1 cellular context compared by ENCODE assay signal in the genomic region with DNA sequence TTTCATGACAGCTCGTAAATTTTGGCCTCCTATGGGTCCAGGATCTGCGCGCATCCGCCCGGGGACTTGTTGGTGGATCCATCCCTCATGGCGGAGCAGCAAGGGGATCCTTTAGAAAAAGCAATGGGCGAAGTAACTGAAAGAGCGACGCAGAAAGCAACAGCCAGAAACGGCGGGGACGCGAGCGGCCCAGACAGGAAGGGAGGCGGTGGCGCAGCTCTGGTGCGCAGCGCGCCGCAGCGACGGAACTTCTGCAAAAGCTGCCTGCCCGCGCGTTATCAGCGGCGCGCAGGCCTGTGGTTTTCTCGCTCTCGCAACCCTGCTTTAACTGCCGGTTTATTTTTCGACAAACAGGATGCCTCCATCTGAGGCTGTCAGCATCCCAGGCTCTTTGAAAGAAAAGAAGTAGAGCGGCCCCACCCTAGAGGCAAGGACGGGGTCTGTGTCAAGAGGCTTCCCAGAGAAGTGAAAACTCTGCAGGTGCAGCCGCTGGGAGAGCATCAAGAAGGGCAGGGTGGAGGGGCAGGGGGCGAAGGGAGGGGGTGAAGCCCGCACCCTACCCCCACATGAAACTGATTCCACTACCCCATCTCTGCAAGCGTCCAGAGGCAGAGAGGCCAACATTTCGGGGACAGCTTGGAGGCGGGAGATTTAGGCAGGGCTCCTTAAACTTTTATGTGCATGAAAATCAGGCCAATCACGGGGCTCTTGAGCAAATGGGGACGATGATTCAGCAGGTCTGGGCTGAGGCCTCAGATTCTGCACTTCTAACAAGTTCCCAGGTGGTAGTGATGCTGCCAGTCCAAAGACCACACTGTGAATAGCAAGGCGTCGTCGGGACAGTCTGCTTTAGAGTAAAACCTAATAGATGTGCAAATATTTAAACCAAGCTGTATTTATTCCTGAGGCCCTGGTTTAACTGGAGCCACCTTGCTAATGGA.
TF ChIP-seq lines count a peak whose summit lies in the region.

No MANE protein-coding gene starts in this region.

TF ChIP-seq in K562, 482 proteins besides CTCF, POLR2A, EP300 and RAD21 (continued from another document and continues in another):
- TF ChIP-seq, protein P1, sequence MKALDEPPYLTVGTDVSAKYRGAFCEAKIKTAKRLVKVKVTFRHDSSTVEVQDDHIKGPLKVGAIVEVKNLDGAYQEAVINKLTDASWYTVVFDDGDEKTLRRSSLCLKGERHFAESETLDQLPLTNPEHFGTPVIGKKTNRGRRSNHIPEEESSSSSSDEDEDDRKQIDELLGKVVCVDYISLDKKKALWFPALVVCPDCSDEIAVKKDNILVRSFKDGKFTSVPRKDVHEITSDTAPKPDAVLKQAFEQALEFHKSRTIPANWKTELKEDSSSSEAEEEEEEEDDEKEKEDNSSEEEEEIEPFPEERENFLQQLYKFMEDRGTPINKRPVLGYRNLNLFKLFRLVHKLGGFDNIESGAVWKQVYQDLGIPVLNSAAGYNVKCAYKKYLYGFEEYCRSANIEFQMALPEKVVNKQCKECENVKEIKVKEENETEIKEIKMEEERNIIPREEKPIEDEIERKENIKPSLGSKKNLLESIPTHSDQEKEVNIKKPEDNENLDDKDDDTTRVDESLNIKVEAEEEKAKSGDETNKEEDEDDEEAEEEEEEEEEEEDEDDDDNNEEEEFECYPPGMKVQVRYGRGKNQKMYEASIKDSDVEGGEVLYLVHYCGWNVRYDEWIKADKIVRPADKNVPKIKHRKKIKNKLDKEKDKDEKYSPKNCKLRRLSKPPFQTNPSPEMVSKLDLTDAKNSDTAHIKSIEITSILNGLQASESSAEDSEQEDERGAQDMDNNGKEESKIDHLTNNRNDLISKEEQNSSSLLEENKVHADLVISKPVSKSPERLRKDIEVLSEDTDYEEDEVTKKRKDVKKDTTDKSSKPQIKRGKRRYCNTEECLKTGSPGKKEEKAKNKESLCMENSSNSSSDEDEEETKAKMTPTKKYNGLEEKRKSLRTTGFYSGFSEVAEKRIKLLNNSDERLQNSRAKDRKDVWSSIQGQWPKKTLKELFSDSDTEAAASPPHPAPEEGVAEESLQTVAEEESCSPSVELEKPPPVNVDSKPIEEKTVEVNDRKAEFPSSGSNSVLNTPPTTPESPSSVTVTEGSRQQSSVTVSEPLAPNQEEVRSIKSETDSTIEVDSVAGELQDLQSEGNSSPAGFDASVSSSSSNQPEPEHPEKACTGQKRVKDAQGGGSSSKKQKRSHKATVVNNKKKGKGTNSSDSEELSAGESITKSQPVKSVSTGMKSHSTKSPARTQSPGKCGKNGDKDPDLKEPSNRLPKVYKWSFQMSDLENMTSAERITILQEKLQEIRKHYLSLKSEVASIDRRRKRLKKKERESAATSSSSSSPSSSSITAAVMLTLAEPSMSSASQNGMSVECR (CRISPR knock-in tag; IDR thresholded peaks at IDR 0.05) = no peak
- peak; percentile 86 for TF ChIP-seq ZSCAN29 (IDR thresholded peaks at IDR 0.05)
- TF ChIP-seq DPF2 (IDR thresholded peaks at IDR 0.05) = peak; percentile 96
- TF ChIP-seq, protein P2, sequence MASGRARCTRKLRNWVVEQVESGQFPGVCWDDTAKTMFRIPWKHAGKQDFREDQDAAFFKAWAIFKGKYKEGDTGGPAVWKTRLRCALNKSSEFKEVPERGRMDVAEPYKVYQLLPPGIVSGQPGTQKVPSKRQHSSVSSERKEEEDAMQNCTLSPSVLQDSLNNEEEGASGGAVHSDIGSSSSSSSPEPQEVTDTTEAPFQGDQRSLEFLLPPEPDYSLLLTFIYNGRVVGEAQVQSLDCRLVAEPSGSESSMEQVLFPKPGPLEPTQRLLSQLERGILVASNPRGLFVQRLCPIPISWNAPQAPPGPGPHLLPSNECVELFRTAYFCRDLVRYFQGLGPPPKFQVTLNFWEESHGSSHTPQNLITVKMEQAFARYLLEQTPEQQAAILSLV (tag; IDR thresholded peaks at IDR 0.05) = peak; percentile 38; the same call in 1 of the 2 replicates
- TF ChIP-seq, protein P3, sequence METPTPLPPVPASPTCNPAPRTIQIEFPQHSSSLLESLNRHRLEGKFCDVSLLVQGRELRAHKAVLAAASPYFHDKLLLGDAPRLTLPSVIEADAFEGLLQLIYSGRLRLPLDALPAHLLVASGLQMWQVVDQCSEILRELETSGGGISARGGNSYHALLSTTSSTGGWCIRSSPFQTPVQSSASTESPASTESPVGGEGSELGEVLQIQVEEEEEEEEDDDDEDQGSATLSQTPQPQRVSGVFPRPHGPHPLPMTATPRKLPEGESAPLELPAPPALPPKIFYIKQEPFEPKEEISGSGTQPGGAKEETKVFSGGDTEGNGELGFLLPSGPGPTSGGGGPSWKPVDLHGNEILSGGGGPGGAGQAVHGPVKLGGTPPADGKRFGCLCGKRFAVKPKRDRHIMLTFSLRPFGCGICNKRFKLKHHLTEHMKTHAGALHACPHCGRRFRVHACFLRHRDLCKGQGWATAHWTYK (CRISPR knock-in tag; IDR thresholded peaks at IDR 0.05) = peak; percentile 26; the same call in 1 of the 2 replicates
- TF ChIP-seq, protein P4, sequence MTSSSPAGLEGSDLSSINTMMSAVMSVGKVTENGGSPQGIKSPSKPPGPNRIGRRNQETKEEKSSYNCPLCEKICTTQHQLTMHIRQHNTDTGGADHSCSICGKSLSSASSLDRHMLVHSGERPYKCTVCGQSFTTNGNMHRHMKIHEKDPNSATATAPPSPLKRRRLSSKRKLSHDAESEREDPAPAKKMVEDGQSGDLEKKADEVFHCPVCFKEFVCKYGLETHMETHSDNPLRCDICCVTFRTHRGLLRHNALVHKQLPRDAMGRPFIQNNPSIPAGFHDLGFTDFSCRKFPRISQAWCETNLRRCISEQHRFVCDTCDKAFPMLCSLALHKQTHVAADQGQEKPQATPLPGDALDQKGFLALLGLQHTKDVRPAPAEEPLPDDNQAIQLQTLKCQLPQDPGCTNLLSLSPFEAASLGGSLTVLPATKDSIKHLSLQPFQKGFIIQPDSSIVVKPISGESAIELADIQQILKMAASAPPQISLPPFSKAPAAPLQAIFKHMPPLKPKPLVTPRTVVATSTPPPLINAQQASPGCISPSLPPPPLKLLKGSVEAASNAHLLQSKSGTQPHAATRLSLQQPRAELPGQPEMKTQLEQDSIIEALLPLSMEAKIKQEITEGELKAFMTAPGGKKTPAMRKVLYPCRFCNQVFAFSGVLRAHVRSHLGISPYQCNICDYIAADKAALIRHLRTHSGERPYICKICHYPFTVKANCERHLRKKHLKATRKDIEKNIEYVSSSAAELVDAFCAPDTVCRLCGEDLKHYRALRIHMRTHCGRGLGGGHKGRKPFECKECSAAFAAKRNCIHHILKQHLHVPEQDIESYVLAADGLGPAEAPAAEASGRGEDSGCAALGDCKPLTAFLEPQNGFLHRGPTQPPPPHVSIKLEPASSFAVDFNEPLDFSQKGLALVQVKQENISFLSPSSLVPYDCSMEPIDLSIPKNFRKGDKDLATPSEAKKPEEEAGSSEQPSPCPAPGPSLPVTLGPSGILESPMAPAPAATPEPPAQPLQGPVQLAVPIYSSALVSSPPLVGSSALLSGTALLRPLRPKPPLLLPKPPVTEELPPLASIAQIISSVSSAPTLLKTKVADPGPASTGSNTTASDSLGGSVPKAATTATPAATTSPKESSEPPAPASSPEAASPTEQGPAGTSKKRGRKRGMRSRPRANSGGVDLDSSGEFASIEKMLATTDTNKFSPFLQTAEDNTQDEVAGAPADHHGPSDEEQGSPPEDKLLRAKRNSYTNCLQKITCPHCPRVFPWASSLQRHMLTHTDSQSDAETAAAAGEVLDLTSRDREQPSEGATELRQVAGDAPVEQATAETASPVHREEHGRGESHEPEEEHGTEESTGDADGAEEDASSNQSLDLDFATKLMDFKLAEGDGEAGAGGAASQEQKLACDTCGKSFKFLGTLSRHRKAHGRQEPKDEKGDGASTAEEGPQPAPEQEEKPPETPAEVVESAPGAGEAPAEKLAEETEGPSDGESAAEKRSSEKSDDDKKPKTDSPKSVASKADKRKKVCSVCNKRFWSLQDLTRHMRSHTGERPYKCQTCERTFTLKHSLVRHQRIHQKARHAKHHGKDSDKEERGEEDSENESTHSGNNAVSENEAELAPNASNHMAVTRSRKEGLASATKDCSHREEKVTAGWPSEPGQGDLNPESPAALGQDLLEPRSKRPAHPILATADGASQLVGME (CRISPR knock-in tag; IDR thresholded peaks at IDR 0.05) = peak; percentile 22; the same call in 1 of the 2 replicates
- TF ChIP-seq TFAP4 (CRISPR knock-in tag; IDR thresholded peaks at IDR 0.05; ENCODE audit: borderline replicate concordance) = peak; percentile 92
- TF ChIP-seq NR2C1 (IDR thresholded peaks at IDR 0.05) = peak; percentile 5; the same call in 1 of the 2 replicates
- peak; percentile 56; the same call in 1 of the 2 replicates for TF ChIP-seq NR2C1 (tag; IDR thresholded peaks at IDR 0.05)
- no peak; the same call in 1 of the 2 replicates for TF ChIP-seq ZNF431 (CRISPR knock-in tag; IDR thresholded peaks at IDR 0.05)
- TF ChIP-seq ZNF584 (CRISPR knock-in tag; IDR thresholded peaks at IDR 0.05; ENCODE audit: low read depth) = peak; percentile 44; the same call in 1 of the 2 replicates
- TF ChIP-seq, protein P5, sequence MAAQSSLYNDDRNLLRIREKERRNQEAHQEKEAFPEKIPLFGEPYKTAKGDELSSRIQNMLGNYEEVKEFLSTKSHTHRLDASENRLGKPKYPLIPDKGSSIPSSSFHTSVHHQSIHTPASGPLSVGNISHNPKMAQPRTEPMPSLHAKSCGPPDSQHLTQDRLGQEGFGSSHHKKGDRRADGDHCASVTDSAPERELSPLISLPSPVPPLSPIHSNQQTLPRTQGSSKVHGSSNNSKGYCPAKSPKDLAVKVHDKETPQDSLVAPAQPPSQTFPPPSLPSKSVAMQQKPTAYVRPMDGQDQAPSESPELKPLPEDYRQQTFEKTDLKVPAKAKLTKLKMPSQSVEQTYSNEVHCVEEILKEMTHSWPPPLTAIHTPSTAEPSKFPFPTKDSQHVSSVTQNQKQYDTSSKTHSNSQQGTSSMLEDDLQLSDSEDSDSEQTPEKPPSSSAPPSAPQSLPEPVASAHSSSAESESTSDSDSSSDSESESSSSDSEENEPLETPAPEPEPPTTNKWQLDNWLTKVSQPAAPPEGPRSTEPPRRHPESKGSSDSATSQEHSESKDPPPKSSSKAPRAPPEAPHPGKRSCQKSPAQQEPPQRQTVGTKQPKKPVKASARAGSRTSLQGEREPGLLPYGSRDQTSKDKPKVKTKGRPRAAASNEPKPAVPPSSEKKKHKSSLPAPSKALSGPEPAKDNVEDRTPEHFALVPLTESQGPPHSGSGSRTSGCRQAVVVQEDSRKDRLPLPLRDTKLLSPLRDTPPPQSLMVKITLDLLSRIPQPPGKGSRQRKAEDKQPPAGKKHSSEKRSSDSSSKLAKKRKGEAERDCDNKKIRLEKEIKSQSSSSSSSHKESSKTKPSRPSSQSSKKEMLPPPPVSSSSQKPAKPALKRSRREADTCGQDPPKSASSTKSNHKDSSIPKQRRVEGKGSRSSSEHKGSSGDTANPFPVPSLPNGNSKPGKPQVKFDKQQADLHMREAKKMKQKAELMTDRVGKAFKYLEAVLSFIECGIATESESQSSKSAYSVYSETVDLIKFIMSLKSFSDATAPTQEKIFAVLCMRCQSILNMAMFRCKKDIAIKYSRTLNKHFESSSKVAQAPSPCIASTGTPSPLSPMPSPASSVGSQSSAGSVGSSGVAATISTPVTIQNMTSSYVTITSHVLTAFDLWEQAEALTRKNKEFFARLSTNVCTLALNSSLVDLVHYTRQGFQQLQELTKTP (IDR thresholded peaks at IDR 0.05; ENCODE audit: low read depth in 1 of 2, partially characterized antibody in 2 of 2) = peak in 1 of 2 experiments; percentile 66
- peak; percentile 60; the same call in 1 of the 2 replicates for TF ChIP-seq PHB2 (IDR thresholded peaks at IDR 0.05; ENCODE audit: low read depth)
- no peak for TF ChIP-seq HDAC8 (tag; IDR thresholded peaks at IDR 0.05)
- TF ChIP-seq CCAR2 (IDR thresholded peaks at IDR 0.05; ENCODE audit: low read depth, low read length) = no peak
- no peak for TF ChIP-seq ZNF668 (CRISPR knock-in tag; IDR thresholded peaks at IDR 0.05)
- TF ChIP-seq NFE2L1 (tag; IDR thresholded peaks at IDR 0.05; ENCODE audit: borderline replicate concordance, low read depth) = peak; percentile 49; the same call in 1 of the 2 replicates
- TF ChIP-seq, protein P6, sequence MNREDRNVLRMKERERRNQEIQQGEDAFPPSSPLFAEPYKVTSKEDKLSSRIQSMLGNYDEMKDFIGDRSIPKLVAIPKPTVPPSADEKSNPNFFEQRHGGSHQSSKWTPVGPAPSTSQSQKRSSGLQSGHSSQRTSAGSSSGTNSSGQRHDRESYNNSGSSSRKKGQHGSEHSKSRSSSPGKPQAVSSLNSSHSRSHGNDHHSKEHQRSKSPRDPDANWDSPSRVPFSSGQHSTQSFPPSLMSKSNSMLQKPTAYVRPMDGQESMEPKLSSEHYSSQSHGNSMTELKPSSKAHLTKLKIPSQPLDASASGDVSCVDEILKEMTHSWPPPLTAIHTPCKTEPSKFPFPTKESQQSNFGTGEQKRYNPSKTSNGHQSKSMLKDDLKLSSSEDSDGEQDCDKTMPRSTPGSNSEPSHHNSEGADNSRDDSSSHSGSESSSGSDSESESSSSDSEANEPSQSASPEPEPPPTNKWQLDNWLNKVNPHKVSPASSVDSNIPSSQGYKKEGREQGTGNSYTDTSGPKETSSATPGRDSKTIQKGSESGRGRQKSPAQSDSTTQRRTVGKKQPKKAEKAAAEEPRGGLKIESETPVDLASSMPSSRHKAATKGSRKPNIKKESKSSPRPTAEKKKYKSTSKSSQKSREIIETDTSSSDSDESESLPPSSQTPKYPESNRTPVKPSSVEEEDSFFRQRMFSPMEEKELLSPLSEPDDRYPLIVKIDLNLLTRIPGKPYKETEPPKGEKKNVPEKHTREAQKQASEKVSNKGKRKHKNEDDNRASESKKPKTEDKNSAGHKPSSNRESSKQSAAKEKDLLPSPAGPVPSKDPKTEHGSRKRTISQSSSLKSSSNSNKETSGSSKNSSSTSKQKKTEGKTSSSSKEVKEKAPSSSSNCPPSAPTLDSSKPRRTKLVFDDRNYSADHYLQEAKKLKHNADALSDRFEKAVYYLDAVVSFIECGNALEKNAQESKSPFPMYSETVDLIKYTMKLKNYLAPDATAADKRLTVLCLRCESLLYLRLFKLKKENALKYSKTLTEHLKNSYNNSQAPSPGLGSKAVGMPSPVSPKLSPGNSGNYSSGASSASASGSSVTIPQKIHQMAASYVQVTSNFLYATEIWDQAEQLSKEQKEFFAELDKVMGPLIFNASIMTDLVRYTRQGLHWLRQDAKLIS (CRISPR knock-in tag; IDR thresholded peaks at IDR 0.05) = no peak; the same call in 1 of the 2 replicates
- TF ChIP-seq ILK (tag; IDR thresholded peaks at IDR 0.05; ENCODE audit: borderline replicate concordance, low read depth) = no peak
- 0 out of 4 replicates have a peak, but pooled peaks of 1 of the 2 experiments have one; percentile 27 for TF ChIP-seq MLX (CRISPR knock-in tag; conservative IDR thresholded peaks at IDR 0.05)
- TF ChIP-seq ZFPM2 (CRISPR knock-in tag; IDR thresholded peaks at IDR 0.05) = no peak
- peak; percentile 88 for TF ChIP-seq ATF7 (IDR thresholded peaks at IDR 0.05)
- peak; percentile 83 for TF ChIP-seq HES1 (IDR thresholded peaks at IDR 0.05; ENCODE audit: low read depth)
